ENCODE assay signal across 8 cellular contexts in the genomic region with DNA sequence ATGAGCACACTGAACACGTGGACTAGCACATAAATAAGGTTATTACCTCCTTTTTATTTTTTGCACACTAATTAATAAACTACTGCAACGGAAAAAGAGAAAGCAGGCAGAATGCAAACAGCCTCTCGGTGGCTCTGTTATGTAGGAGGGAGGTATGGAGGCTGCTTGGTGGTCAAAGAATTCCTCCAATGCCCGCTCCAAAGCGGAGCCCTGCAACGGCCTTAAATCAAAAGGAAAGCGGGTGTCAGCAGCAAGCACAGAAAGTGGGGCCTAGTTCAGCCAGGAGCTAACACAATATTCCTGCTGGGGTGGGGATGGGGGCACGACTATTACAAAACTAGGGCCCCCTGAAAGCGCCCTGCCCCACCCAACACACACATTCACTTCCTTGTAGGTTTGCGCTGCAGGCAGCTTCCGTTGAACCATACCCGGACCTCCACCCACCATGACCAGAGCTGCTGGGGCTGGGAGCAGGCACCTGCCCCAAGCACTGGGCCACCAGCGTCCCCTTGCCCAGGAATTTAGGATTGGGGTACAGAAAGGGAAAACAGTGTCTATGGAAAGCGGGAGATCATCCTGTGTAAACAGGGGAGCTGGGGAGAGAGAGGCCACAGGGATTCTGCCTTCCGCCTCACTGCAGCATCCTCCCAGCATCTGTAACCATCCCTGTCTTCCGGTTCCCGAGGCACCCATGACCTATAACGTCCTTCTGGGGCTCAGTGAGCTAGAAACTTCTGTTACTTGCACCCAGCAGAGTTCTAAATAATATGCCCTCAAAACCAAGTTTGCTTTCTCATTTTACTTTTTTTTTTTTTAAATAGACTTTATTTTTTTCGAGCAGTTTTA. TPM values are rescaled to one million over a fixed set of nuclear protein-coding genes. Genes with fewer than 3 reads are reported as not detected.
DNase-seq lines count a peak whose midpoint lies in the region; ATAC-seq, FAIRE-seq and TF ChIP-seq lines count a peak whose summit lies in the region.

No MANE protein-coding gene starts in this region.

- H4K20me1 ChIP-seq in OCI-LY3 (ENCODE audit: insufficient read depth, low read length) = no peaks in the 10 kb centered on the region

- DNase-seq in GM12891 (ENCODE audit: insufficient read length, low spot score) (no peak), osteocyte (ENCODE audit: extremely low spot score, unreplicated experiment) (no peak), iPS-NIHi11 (ENCODE audit: low spot score) (no peak), HuH-7 (ENCODE audit: low spot score) (no peak), omental fat pad (ENCODE audit: low spot score) (no peak), NCI-H345 (lab: John Stamatoyannopoulos, UW) (no peak)
- no peak for DNase-seq in effector memory CD8-positive, alpha-beta T cell

- H3K27me3 Mint-ChIP-seq in effector memory CD8-positive, alpha-beta T cell = no peaks in the 10 kb centered on the region
- H3K27me3 Mint-ChIP-seq in osteocyte (ENCODE audit: unreplicated experiment) = no peaks in the 10 kb centered on the region

- H2AFZ ChIP-seq in OCI-LY3 (ENCODE audit: low read depth, low read length) = peak overlapping the region; percentile 89

- no peaks in the 10 kb centered on the region for H3K27me3 ChIP-seq in OCI-LY3 (ENCODE audit: low read depth, low read length)

- H3K27ac ChIP-seq in OCI-LY3 (ENCODE audit: low read length) = 0 out of 2 replicates have a peak overlapping the region, but pooled peaks have one; percentile 15

- peak overlapping the region; percentile 81 for H3K4me3 ChIP-seq in OCI-LY3 (ENCODE audit: low read length)

- H3K4me1 ChIP-seq in OCI-LY3 (ENCODE audit: low read length) = peaks cover 12% of the 10 kb centered on the region

- no peaks in the 10 kb centered on the region for H3K79me2 ChIP-seq in OCI-LY3 (ENCODE audit: low read length)

- no peak overlapping the region for H3K27ac Mint-ChIP-seq in effector memory CD8-positive, alpha-beta T cell
- H3K27ac Mint-ChIP-seq in osteocyte (ENCODE audit: unreplicated experiment) = no peak overlapping the region

- H3K4me1 Mint-ChIP-seq in effector memory CD8-positive, alpha-beta T cell (ENCODE audit: low read depth in 2 of 2) = peaks cover 0 to 3% of the 10 kb centered on the region in 2 donors
- H3K4me1 Mint-ChIP-seq in osteocyte (ENCODE audit: unreplicated experiment) = peaks cover 6% of the 10 kb centered on the region

- peak overlapping the region; percentile 63 for H3K9ac ChIP-seq in OCI-LY3 (ENCODE audit: low read length)

- FAIRE-seq in GM12891 (lab: Jason Lieb, UNC) = peak; percentile 76

- no peak for TF ChIP-seq CTCF in OCI-LY3 (IDR thresholded peaks at IDR 0.05; ENCODE audit: low read depth, low read length)
- no peak for TF ChIP-seq CTCF in osteocyte (IDR thresholded peaks at IDR 0.05)
- TF ChIP-seq CTCF in omental fat pad (IDR thresholded peaks at IDR 0.05) = no peak

- no peak for TF ChIP-seq POLR2A in GM12891 (IDR thresholded peaks at IDR 0.05; ENCODE audit: low read depth, low read length)

- peak; percentile 18 for ATAC-seq in effector memory CD8-positive, alpha-beta T cell (replicated peaks)
- ATAC-seq in omental fat pad (ENCODE audit: low FRiP score) = no peak

- no peaks in the 10 kb centered on the region for H3K9me3 Mint-ChIP-seq in effector memory CD8-positive, alpha-beta T cell
- no peaks in the 10 kb centered on the region for H3K9me3 Mint-ChIP-seq in osteocyte (ENCODE audit: unreplicated experiment)

- H3K9me3 ChIP-seq in OCI-LY3 (ENCODE audit: insufficient read depth, low read length) = no peaks in the 10 kb centered on the region

- H3K4me2 ChIP-seq in OCI-LY3 (ENCODE audit: low read length) = peak overlapping the region; percentile 96

- H3K36me3 ChIP-seq in OCI-LY3 (replicated peaks; ENCODE audit: low read depth, low read length) = no peaks in the 10 kb centered on the region

- peak overlapping the region; percentile 76 to 77 for H3K4me3 Mint-ChIP-seq in effector memory CD8-positive, alpha-beta T cell
- H3K4me3 Mint-ChIP-seq in osteocyte (ENCODE audit: unreplicated experiment) = peak overlapping the region; percentile 74

- no peaks in the 10 kb centered on the region for H3K36me3 Mint-ChIP-seq in effector memory CD8-positive, alpha-beta T cell (ENCODE audit: insufficient read depth)
- H3K36me3 Mint-ChIP-seq in osteocyte (ENCODE audit: unreplicated experiment) = no peaks in the 10 kb centered on the region

TF ChIP-seq in GM12891, 5 proteins besides CTCF, POLR2A, EP300 and RAD21:
- TF ChIP-seq TAF1 (IDR thresholded peaks at IDR 0.05; ENCODE audit: low read depth, low read length) (no peak), POLR2AphosphoS5 (IDR thresholded peaks at IDR 0.05; ENCODE audit: low read depth, low read length) (no peak), SPI1 (IDR thresholded peaks at IDR 0.05; ENCODE audit: low read depth, low read length) (no peak), POU2F2 (IDR thresholded peaks at IDR 0.05; ENCODE audit: low read depth, low read length) (no peak), PAX5 (IDR thresholded peaks at IDR 0.05; ENCODE audit: insufficient read depth, low read length, severe bottlenecking) (no peak)

RNA-seq across cellular contexts. Expression of a gene that starts 57.1 kb away (rescaled TPM):
- 97.4 TPM for polyA plus RNA-seq in GM12891 (2012; ENCODE audit: low read depth, missing spikeins)
- total RNA-seq in osteocyte = 212 and 215 TPM in 2 replicates
- total RNA-seq in omental fat pad = 100 to 1,000 TPM; 322 to 542 (median 395) TPM
